20 cellular contexts compared by ENCODE assay signal in the genomic region with DNA sequence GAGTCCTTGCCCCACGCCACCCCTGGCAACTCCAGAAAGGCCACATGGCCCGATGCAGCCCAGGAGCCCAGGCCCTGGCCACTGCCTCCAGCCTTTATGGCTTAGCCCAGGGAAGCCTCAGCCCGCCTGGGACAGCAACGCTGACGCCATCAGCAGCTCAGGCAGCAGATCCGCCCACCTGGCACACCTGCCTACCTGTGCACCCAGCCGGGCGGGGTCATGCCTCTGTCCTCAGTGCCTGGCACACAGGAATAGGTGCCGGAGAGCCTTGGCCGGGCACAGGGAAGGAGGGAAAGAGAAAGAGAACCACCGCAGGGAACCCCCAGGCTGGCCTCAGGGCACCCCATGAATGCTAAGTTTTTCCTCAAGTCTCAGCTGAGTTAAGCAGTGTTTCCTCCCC. TPM values are rescaled to one million over a fixed set of nuclear protein-coding genes. Genes with fewer than 3 reads are reported as not detected.
A peak's percentile ranks its signal among the peaks of the same experiment; 100 is the strongest.
DNase-seq lines count a peak whose midpoint lies in the region; ATAC-seq, FAIRE-seq and TF ChIP-seq lines count a peak whose summit lies in the region.
"Had no signal": no experiment of that assay in that cellular context is flagged by ENCODE, and none has a peak within 500 bp of the region (broad histone marks: within the 10 kb centered on the region; RNA-seq: fewer than 3 reads in every experiment).

No MANE protein-coding gene starts in this region.

- H3K4me3 ChIP-seq in H1 (ENCODE audit: extremely low read depth in 1 of 4, insufficient read depth in 2 of 4, low read depth in 3 of 4, low read length in 4 of 4) (no peak overlapping the region), pancreas (peak overlapping the region in 2 of 4 donors; percentile 76 to 77), Caco-2 (ENCODE audit: low read depth, low read length) (no peak overlapping the region), left lung (no peak overlapping the region)
- H3K4me3 ChIP-seq: thoracic aorta had no signal

- H2BK5ac ChIP-seq in H1 (ENCODE audit: low read depth, low read length): no peak overlapping the region

- H3K27ac Mint-ChIP-seq in Caco-2 (ENCODE audit: unreplicated experiment): no peak overlapping the region

- H4K8ac ChIP-seq in H1 (ENCODE audit: extremely low read depth, insufficient read depth, low read length): no peak overlapping the region; the same call in 1 of the 2 replicates

- peaks cover 26% of the 10 kb centered on the region for H3K27me3 Mint-ChIP-seq in Caco-2 (ENCODE audit: insufficient read depth, unreplicated experiment)

- ATAC-seq in pancreas: peak; percentile 85 to 90 (median 89)
- no peak for ATAC-seq in left lung

- WGBS in H1 (ENCODE audit: extremely low coverage in 1 of 2, insufficient coverage in 1 of 2, insufficient read length in 1 of 2, insufficient replicate concordance in 2 of 2, low coverage in 1 of 2, low lambda C conversion rate in 2 of 2, missing lambda C conversion rate in 1 of 2), 2 experiments: 84% methylated on average over 10 of the region's 11 CpGs; no CpG with 5 or more reads in 1 of the 2 experiments
- WGBS in pancreas, 2 donors: 31 to 43% methylated on average over 11 of the region's 11 CpGs

- H3K36me3 ChIP-seq in H1 (ENCODE audit: control insufficient read depth in 2 of 4, insufficient read depth in 4 of 4, low read length in 3 of 4) (no peaks in the 10 kb centered on the region; a peak in 1 of 8 replicates), pancreas (no peaks in the 10 kb centered on the region), Caco-2 (ENCODE audit: control insufficient read depth, insufficient read depth, low read length) (no peaks in the 10 kb centered on the region), left lung (no peaks in the 10 kb centered on the region)
- H3K36me3 ChIP-seq: adrenal gland, left ventricle myocardium inferior, spleen, thoracic aorta had no signal

- peak overlapping the region in 1 of 2 experiments; percentile 71; a peak in 1 of 4 replicates for H3K4me2 ChIP-seq in H1 (ENCODE audit: insufficient read depth in 1 of 2, low read depth in 2 of 2, low read length in 2 of 2)

- H3K27ac ChIP-seq in H1 (ENCODE audit: low read depth, low read length) (no peak overlapping the region), pancreas (peak overlapping the region; percentile 43 to 83 (median 73)), left lung (no peak overlapping the region)
- H3K27ac ChIP-seq: left ventricle myocardium inferior, thoracic aorta had no signal

- no peak for TF ChIP-seq RAD21 in H1 (IDR thresholded peaks at IDR 0.05 in 1 of 2, conservative IDR thresholded peaks at IDR 0.05 in 1 of 2; ENCODE audit: low read depth in 2 of 2, low read length in 2 of 2)

- no peak overlapping the region for H2AK5ac ChIP-seq in H1 (ENCODE audit: low read depth, low read length)

- peak; percentile 90 for DNase-seq in DMS53 (lab: John Stamatoyannopoulos, UW)
- peak; percentile 52 for DNase-seq in NCI-H510A (lab: John Stamatoyannopoulos, UW)
- no peak for DNase-seq in H1 (ENCODE audit: low read depth in 1 of 2, low spot score in 2 of 2)
- peak; percentile 87 to 97 (median 90) for DNase-seq in pancreas
- no peak for DNase-seq in Caco-2
- DNase-seq in NOMO-1 (lab: John Stamatoyannopoulos, UW; ENCODE audit: unreplicated experiment in 2 of 2): no peak
- DNase-seq in left lung: no peak
- DNase-seq in activated effector memory CD4-positive, alpha-beta T cell treated with anti-CD3 and anti-CD28 coated beads, Interleukin-2, amount 50 U/mL, for 16 hours: no peak
- DNase-seq: activated CD4-positive, alpha-beta T cell treated with anti-CD3 and anti-CD28 coated beads, Interleukin-2, amount 50 U/mL, for 48 hours; adrenal gland; AML-193; effector CD4-positive, alpha-beta T cell; glutamatergic neuron; left ventricle myocardium inferior; NCI-H1417 treated with DMSO at 0.1 percent for 48 hours; spleen; stimulated activated CD8-positive, alpha-beta memory T cell treated with anti-CD3 and anti-CD28 coated beads, Interleukin-4, amount 100 ng/mL, for 48 hours had no signal

- H2BK20ac ChIP-seq in H1 (ENCODE audit: low read length): no peak overlapping the region

- no peak overlapping the region for H3K23ac ChIP-seq in H1 (ENCODE audit: insufficient read length)

- H2AFZ ChIP-seq in H1 (ENCODE audit: low read length): no peak overlapping the region

- H3K9me3 Mint-ChIP-seq in Caco-2 (ENCODE audit: unreplicated experiment): no peaks in the 10 kb centered on the region

- no peak overlapping the region for H2BK120ac ChIP-seq in H1 (replicated peaks; ENCODE audit: low read depth, low read length)

- no peaks in the 10 kb centered on the region for H3K79me1 ChIP-seq in H1 (ENCODE audit: low read depth, low read length)

- H3K56ac ChIP-seq in H1 (replicated peaks; ENCODE audit: insufficient read length, low read depth, low read length): no peak overlapping the region

- H3K18ac ChIP-seq in H1 (ENCODE audit: extremely low read depth, low read length): no peak overlapping the region

- H3K14ac ChIP-seq in H1 (ENCODE audit: insufficient read length): no peak overlapping the region

- TF ChIP-seq CTCF in H1 (IDR thresholded peaks at IDR 0.05; ENCODE audit: control extremely low read depth in 1 of 3, insufficient read depth in 1 of 3, low read depth in 1 of 3, low read length in 3 of 3) (no peak), pancreas (IDR thresholded peaks at IDR 0.05) (no peak), Caco-2 (IDR thresholded peaks at IDR 0.05; ENCODE audit: insufficient read depth in 1 of 2, low read depth in 1 of 2, low read length in 1 of 2, severe bottlenecking in 1 of 2, unreplicated experiment in 1 of 2) (no peak), left lung (IDR thresholded peaks at IDR 0.05) (no peak)

- peak overlapping the region; percentile 19 for H4K91ac ChIP-seq in H1 (replicated peaks; ENCODE audit: insufficient read length, low read length)

- no peaks in the 10 kb centered on the region for H3K36me3 Mint-ChIP-seq in Caco-2 (ENCODE audit: insufficient read depth, unreplicated experiment)

- H3K4me1 ChIP-seq in H1 (replicated peaks in 1 of 4; ENCODE audit: control insufficient read depth in 3 of 4, insufficient read depth in 4 of 4, low read length in 3 of 4) (peaks cover 0 to 20% (median 15%) of the 10 kb centered on the region in 4 experiments; a peak in 6 of 7 replicates), pancreas (peaks cover 0 to 13% (median 6%) of the 10 kb centered on the region in 3 donors), Caco-2 (no peaks in the 10 kb centered on the region), left lung (peaks cover 0 to 26% of the 10 kb centered on the region in 2 donors)

- no peak for TF ChIP-seq EP300 in H1 (IDR thresholded peaks at IDR 0.05; ENCODE audit: borderline replicate concordance in 1 of 2, low read depth in 2 of 2, low read length in 2 of 2)

- FAIRE-seq in H1 (lab: Jason Lieb, UNC): no peak
- no peak for FAIRE-seq in pancreas (lab: Jason Lieb, UNC)
- FAIRE-seq: G401.6 had no signal

- no peaks in the 10 kb centered on the region for H4K20me1 ChIP-seq in H1 (replicated peaks in 1 of 2; ENCODE audit: control insufficient read depth in 1 of 2, insufficient read depth in 2 of 2, low read length in 2 of 2)

- H3K9ac ChIP-seq in H1 (replicated peaks in 1 of 4; ENCODE audit: extremely low read depth in 1 of 4, low read depth in 3 of 4, low read length in 3 of 4): no peak overlapping the region

- H3K27me3 ChIP-seq in H1 (replicated peaks in 1 of 4; ENCODE audit: control insufficient read depth in 3 of 4, extremely low read depth in 1 of 4, insufficient read depth in 3 of 4, low read length in 3 of 4) (peaks cover 23 to 47% (median 41%) of the 10 kb centered on the region in 4 experiments), pancreas (no peaks in the 10 kb centered on the region), Caco-2 (replicated peaks; ENCODE audit: control insufficient read depth, insufficient read depth, low read length) (peaks cover 3% of the 10 kb centered on the region), left lung (peaks cover 44 to 86% of the 10 kb centered on the region in 2 donors)

- no peaks in the 10 kb centered on the region for H3K79me2 ChIP-seq in H1 (ENCODE audit: control insufficient read depth in 1 of 2, insufficient read depth in 2 of 2, low read length in 2 of 2)

- H2BK12ac ChIP-seq in H1 (ENCODE audit: low read depth, low read length): 0 out of 2 replicates have a peak overlapping the region, but pooled peaks have one; percentile 27

- POLR2A ChIA-PET in H1 (lab: Charles Lee; ENCODE audit: partially characterized antibody): interaction anchor here (0.7 kb wide), 1 partner anchor 260 kb away, joined by 3 read pairs; a partner anchor contains a TSS
- POLR2A ChIA-PET in Caco-2 (lab: Charles Lee): no interaction called here

- no TSS peak for BruUV-seq in Caco-2 (replicated peaks; lab: Mats Ljungman, UMichigan)

- H3K23me2 ChIP-seq in H1 (ENCODE audit: low read depth, low read length): peaks cover 7% of the 10 kb centered on the region; the same call in 1 of the 2 replicates

- no peak overlapping the region for H3K4me3 Mint-ChIP-seq in Caco-2 (ENCODE audit: unreplicated experiment)

- 0 out of 2 replicates have a peak overlapping the region, but pooled peaks have one; percentile 16 for H2BK15ac ChIP-seq in H1 (ENCODE audit: low read length)

- no peaks in the 10 kb centered on the region for H3K4me1 Mint-ChIP-seq in Caco-2 (ENCODE audit: low read depth, unreplicated experiment)

- TF ChIP-seq POLR2A in H1 (IDR thresholded peaks at IDR 0.05; ENCODE audit: control extremely low read depth in 1 of 2, low read depth in 2 of 2, low read length in 2 of 2): no peak

- CTCF ChIA-PET in H1 (lab: Charles Lee; ENCODE audit: partially characterized antibody) (no interaction called here), Caco-2 (lab: Charles Lee) (no interaction called here)

- H4K5ac ChIP-seq in H1 (ENCODE audit: insufficient read length, low read depth, low read length): no peak overlapping the region

- intact Hi-C loops in pancreas (cut with DNase I) (no loop called here), Caco-2 (cut with micrococcal nuclease; ENCODE audit: unreplicated experiment) (no loop called here), left lung (cut with DNase I) (no loop called here)

- H3K9me3 ChIP-seq in H1 (ENCODE audit: insufficient read depth in 2 of 2, low read depth in 1 of 2, low read length in 1 of 2) (no peaks in the 10 kb centered on the region), pancreas (no peaks in the 10 kb centered on the region), Caco-2 (no peaks in the 10 kb centered on the region), left lung (no peaks in the 10 kb centered on the region)
- H3K9me3 ChIP-seq: adrenal gland, left ventricle myocardium inferior, spleen, thoracic aorta had no signal

- no peak overlapping the region for H3K4ac ChIP-seq in H1 (replicated peaks; ENCODE audit: insufficient read length, low read depth, low read length)

RNA-seq across cellular contexts. Expression of a gene that starts 21.1 kb away (rescaled TPM):
- total RNA-seq in H1 (2021; fragmentation: NEBNext Ultra II Directional; extraction: Animal tissue kit (Norgen Biotek cat#: 25700)): 2.1 and 3.0 TPM in 2 replicates
- polyA plus RNA-seq in H1 (2011; rRNA removed) (2.9 and 3.7 TPM in 2 replicates), pancreas (10 to 100 TPM; 20.5 to 32.2 TPM)
- 2.7 TPM for polyA plus RNA-seq in H1 (2011; cell fraction: cytosol; rRNA removed)
- 5.0 TPM for polyA plus RNA-seq in H1 (2011; cell fraction: nucleus; rRNA removed)
- polyA plus RNA-seq in H1 (2012, experiment 1 of 2): 2.0 to 3.5 TPM (median 2.7 TPM) in 4 replicates
- polyA plus RNA-seq in H1 (2012, experiment 2 of 2): 1.5 TPM
- polyA plus RNA-seq in H1 (2013, experiment 1 of 2): 1.6 TPM
- 1.8 TPM for polyA plus RNA-seq in H1 (2013, experiment 2 of 2)
- polyA minus RNA-seq in H1 (2011; rRNA and poly(A)+ RNA removed): 1.0 and 1.7 TPM in 2 replicates
- 1.4 TPM for polyA minus RNA-seq in H1 (2011; cell fraction: cytosol; rRNA and poly(A)+ RNA removed)
- 1.9 TPM for polyA minus RNA-seq in H1 (2011; cell fraction: nucleus; rRNA and poly(A)+ RNA removed)
- total RNA-seq in pancreas (10 to 100 TPM in 4 of 6 donors, 1 to 10 TPM in 2; 9.1 to 18.2 (median 13.2) TPM), Caco-2 (2022) (0.54 TPM in 1 of 2 replicates, not detected in the other), left lung (1 to 10 TPM; 1.3 to 1.5 TPM)
- total RNA-seq: RPMI7951 had no signal

Comparison
In these comparisons a context has a peak if more than half of its experiments do, and no peak if none do; other contexts are left out.
1. DNase-seq: peak in DMS53 (single experiment), NCI-H510A (single experiment) and pancreas (6 of 6); none in H1 (0 of 2), Caco-2 (0 of 2), NOMO-1 (0 of 2), left lung (0 of 2) and activated effector memory CD4-positive, alpha-beta T cell treated with anti-CD3 and anti-CD28 coated beads, Interleukin-2, amount 50 U/mL, for 16 hours (single experiment).
2. H3K27ac ChIP-seq: peak in pancreas (4 of 4); none in H1 (single experiment) and left lung (0 of 2).